ENCODE assay signal across 12 cellular contexts in the genomic region with DNA sequence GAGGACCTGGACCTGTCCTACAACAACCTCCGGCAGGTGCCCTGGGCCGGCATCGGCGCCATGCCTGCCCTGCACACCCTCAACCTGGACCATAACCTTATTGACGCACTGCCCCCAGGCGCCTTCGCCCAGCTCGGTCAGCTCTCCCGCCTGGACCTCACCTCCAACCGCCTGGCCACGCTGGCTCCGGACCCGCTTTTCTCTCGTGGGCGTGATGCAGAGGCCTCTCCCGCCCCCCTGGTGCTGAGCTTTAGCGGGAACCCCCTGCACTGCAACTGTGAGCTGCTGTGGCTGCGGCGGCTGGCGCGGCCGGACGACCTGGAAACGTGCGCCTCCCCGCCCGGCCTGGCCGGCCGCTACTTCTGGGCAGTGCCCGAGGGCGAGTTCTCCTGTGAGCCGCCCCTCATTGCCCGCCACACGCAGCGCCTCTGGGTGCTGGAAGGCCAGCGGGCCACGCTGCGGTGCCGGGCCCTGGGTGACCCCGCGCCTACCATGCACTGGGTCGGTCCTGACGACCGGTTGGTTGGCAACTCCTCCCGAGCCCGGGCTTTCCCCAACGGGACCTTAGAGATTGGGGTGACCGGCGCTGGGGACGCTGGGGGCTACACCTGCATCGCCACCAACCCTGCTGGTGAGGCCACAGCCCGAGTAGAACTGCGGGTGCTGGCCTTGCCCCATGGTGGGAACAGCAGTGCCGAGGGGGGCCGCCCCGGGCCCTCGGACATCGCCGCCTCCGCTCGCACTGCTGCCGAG. TPM values are rescaled to one million over a fixed set of nuclear protein-coding genes. Genes with fewer than 3 reads are reported as not detected.
A peak's percentile ranks its signal among the peaks of the same experiment; 100 is the strongest.
DNase-seq lines count a peak whose midpoint lies in the region; ATAC-seq and TF ChIP-seq lines count a peak whose summit lies in the region.
"Had no signal": no experiment of that assay in that cellular context is flagged by ENCODE, and none has a peak within 500 bp of the region (broad histone marks: within the 10 kb centered on the region; RNA-seq: fewer than 3 reads in every experiment).

No MANE protein-coding gene starts in this region.

- no peaks in the 10 kb centered on the region for H3K9me3 Mint-ChIP-seq in activated CD8-positive, alpha-beta memory T cell treated with anti-CD3 and anti-CD28 coated beads, Interleukin-2, amount 10 ng/mL, durations not matched to agents 7 days and 5 days (ENCODE audit: low read depth)
- H3K9me3 Mint-ChIP-seq in dendritic cell treated with granulocyte-macrophage colony-stimulating factor and Interleukin-4, amounts not matched to agents 40 ng/mL and 50 ng/mL, for 4 days: no peaks in the 10 kb centered on the region
- H3K9me3 Mint-ChIP-seq in progenitor cell of endocrine pancreas (ENCODE audit: low read depth): no peaks in the 10 kb centered on the region

- H3K27me3 ChIP-seq in Panc1 (ENCODE audit: control insufficient read depth, insufficient read depth, low read length): no peaks in the 10 kb centered on the region
- H3K27me3 ChIP-seq: colonic mucosa, ovary, suprapubic skin had no signal

- H3K4me3 Mint-ChIP-seq in activated CD8-positive, alpha-beta memory T cell treated with anti-CD3 and anti-CD28 coated beads, Interleukin-2, amount 10 ng/mL, durations not matched to agents 7 days and 5 days: peak overlapping the region; percentile 75
- peak overlapping the region; percentile 87 for H3K4me3 Mint-ChIP-seq in dendritic cell treated with granulocyte-macrophage colony-stimulating factor and Interleukin-4, amounts not matched to agents 40 ng/mL and 50 ng/mL, for 4 days
- H3K4me3 Mint-ChIP-seq in progenitor cell of endocrine pancreas (ENCODE audit: low read depth): peak overlapping the region; percentile 71

- no TSS peak for BruUV-seq in Panc1 (replicated peaks; lab: Mats Ljungman, UMichigan)

- POLR2A ChIA-PET in Panc1 (lab: Charles Lee): no interaction called here

- no peak for ATAC-seq in activated CD8-positive, alpha-beta memory T cell treated with anti-CD3 and anti-CD28 coated beads, Interleukin-2, amount 10 ng/mL, durations not matched to agents 7 days and 5 days
- no peak for ATAC-seq in Panc1

- H3K27ac ChIP-seq in Panc1 (ENCODE audit: low read length): no peak overlapping the region; the same call in 1 of the 2 replicates
- H3K27ac ChIP-seq: colonic mucosa had no signal

- peaks cover 22% of the 10 kb centered on the region for H3K4me1 ChIP-seq in Panc1 (ENCODE audit: control insufficient read depth, insufficient read depth, low read length)

- H3K4me3 ChIP-seq in Panc1 (ENCODE audit: low read depth in 2 of 2, low read length in 2 of 2): peak overlapping the region; percentile 77 to 79
- H3K4me3 ChIP-seq: ovary had no signal

- peaks cover 10% of the 10 kb centered on the region for H3K4me1 Mint-ChIP-seq in activated CD8-positive, alpha-beta memory T cell treated with anti-CD3 and anti-CD28 coated beads, Interleukin-2, amount 10 ng/mL, durations not matched to agents 7 days and 5 days
- peaks cover 37% of the 10 kb centered on the region for H3K4me1 Mint-ChIP-seq in dendritic cell treated with granulocyte-macrophage colony-stimulating factor and Interleukin-4, amounts not matched to agents 40 ng/mL and 50 ng/mL, for 4 days (ENCODE audit: low read depth)
- H3K4me1 Mint-ChIP-seq in progenitor cell of endocrine pancreas (ENCODE audit: low read depth): peaks cover 5% of the 10 kb centered on the region

- H3K36me3 Mint-ChIP-seq in activated CD8-positive, alpha-beta memory T cell treated with anti-CD3 and anti-CD28 coated beads, Interleukin-2, amount 10 ng/mL, durations not matched to agents 7 days and 5 days: no peaks in the 10 kb centered on the region
- H3K36me3 Mint-ChIP-seq in dendritic cell treated with granulocyte-macrophage colony-stimulating factor and Interleukin-4, amounts not matched to agents 40 ng/mL and 50 ng/mL, for 4 days (ENCODE audit: low read depth): peaks cover 55% of the 10 kb centered on the region
- H3K36me3 Mint-ChIP-seq in progenitor cell of endocrine pancreas (ENCODE audit: insufficient read depth): no peaks in the 10 kb centered on the region

- intact Hi-C loops in Panc1 (cut with micrococcal nuclease; ENCODE audit: unreplicated experiment): no loop called here
- intact Hi-C loops in dendritic cell treated with granulocyte-macrophage colony-stimulating factor and Interleukin-4, amounts not matched to agents 40 ng/mL and 50 ng/mL, for 4 days (cut with micrococcal nuclease): loop anchor here (5.0 kb wide), 1 partner anchor 99 kb away; a partner anchor contains a TSS

- no peaks in the 10 kb centered on the region for H3K36me3 ChIP-seq in Panc1 (ENCODE audit: control insufficient read depth, insufficient read depth, low read length)
- H3K36me3 ChIP-seq: colonic mucosa, ovary had no signal

- H3K27ac Mint-ChIP-seq in activated CD8-positive, alpha-beta memory T cell treated with anti-CD3 and anti-CD28 coated beads, Interleukin-2, amount 10 ng/mL, durations not matched to agents 7 days and 5 days: no peak overlapping the region
- H3K27ac Mint-ChIP-seq in dendritic cell treated with granulocyte-macrophage colony-stimulating factor and Interleukin-4, amounts not matched to agents 40 ng/mL and 50 ng/mL, for 4 days: no peak overlapping the region
- H3K27ac Mint-ChIP-seq in progenitor cell of endocrine pancreas: no peak overlapping the region

- TF ChIP-seq CTCF in Panc1 (IDR thresholded peaks at IDR 0.05) (no peak), progenitor cell of endocrine pancreas (IDR thresholded peaks at IDR 0.05; ENCODE audit: unreplicated experiment) (no peak)

- no peaks in the 10 kb centered on the region for H3K9me3 ChIP-seq in Panc1 (ENCODE audit: control insufficient read depth, insufficient read depth, low read depth, low read length)
- H3K9me3 ChIP-seq: colonic mucosa, ovary, suprapubic skin had no signal

- no peaks in the 10 kb centered on the region for H3K27me3 Mint-ChIP-seq in activated CD8-positive, alpha-beta memory T cell treated with anti-CD3 and anti-CD28 coated beads, Interleukin-2, amount 10 ng/mL, durations not matched to agents 7 days and 5 days
- no peaks in the 10 kb centered on the region for H3K27me3 Mint-ChIP-seq in dendritic cell treated with granulocyte-macrophage colony-stimulating factor and Interleukin-4, amounts not matched to agents 40 ng/mL and 50 ng/mL, for 4 days
- no peaks in the 10 kb centered on the region for H3K27me3 Mint-ChIP-seq in progenitor cell of endocrine pancreas

- CTCF ChIA-PET in activated CD8-positive, alpha-beta memory T cell treated with anti-CD3 and anti-CD28 coated beads, Interleukin-2, amount 10 ng/mL, durations not matched to agents 7 days and 5 days (lab: Charles Lee): no interaction called here
- CTCF ChIA-PET in Panc1 (lab: Charles Lee): no interaction called here

- in situ Hi-C loops in Panc1 (cut with HindIII; ENCODE audit: low pct_unique_long_range_greater_than_20kb, low sequenced_read_pairs): no loop called here

- DNase-seq in activated CD8-positive, alpha-beta memory T cell treated with anti-CD3 and anti-CD28 coated beads, Interleukin-2, amount 10 ng/mL, durations not matched to agents 7 days and 5 days: no peak
- DNase-seq in activated CD8-positive, alpha-beta memory T cell treated with anti-CD3 and anti-CD28 coated beads for 24 hours: no peak
- no peak for DNase-seq in Panc1 (ENCODE audit: low read depth, low spot score)
- no peak for DNase-seq in progenitor cell of endocrine pancreas (ENCODE audit: low spot score, unreplicated experiment)
- DNase-seq in retina: no peak
- DNase-seq in cerebellar cortex (ENCODE audit: low spot score): no peak
- DNase-seq in A172 (ENCODE audit: low spot score): no peak
- DNase-seq: colonic mucosa, NCI-H1417 treated with DMSO at 0.1 percent for 48 hours had no signal

RNA-seq across cellular contexts. Expression of a gene that starts 1.5 kb away (rescaled TPM):
- total RNA-seq in activated CD8-positive, alpha-beta memory T cell treated with anti-CD3 and anti-CD28 coated beads, Interleukin-2, amount 10 ng/mL, durations not matched to agents 7 days and 5 days: 10 to 100 TPM; 29.0 to 29.8 TPM
- 56.7 TPM for total RNA-seq in Panc1 (2021; ENCODE audit: unreplicated experiment)
- 63.5 TPM for polyA plus RNA-seq in Panc1 (2012; ENCODE audit: insufficient read length)
- total RNA-seq in progenitor cell of endocrine pancreas: 19.6 and 20.2 TPM in 2 replicates
- total RNA-seq in A172 (2014; rRNA removed; shearing (Covaris generic)): 54.7 and 63.3 TPM in 2 replicates

RNA-seq across cellular contexts. Expression of a gene that starts 15.1 kb away (rescaled TPM):
- 10 to 100 TPM; 24.1 to 25.7 TPM for total RNA-seq in activated CD8-positive, alpha-beta memory T cell treated with anti-CD3 and anti-CD28 coated beads, Interleukin-2, amount 10 ng/mL, durations not matched to agents 7 days and 5 days
- total RNA-seq in Panc1 (2021; ENCODE audit: unreplicated experiment): 43.7 TPM
- polyA plus RNA-seq in Panc1 (2012; ENCODE audit: insufficient read length): 43.4 TPM
- total RNA-seq in progenitor cell of endocrine pancreas: 32.7 and 33.3 TPM in 2 replicates
- total RNA-seq in A172 (2014; rRNA removed; shearing (Covaris generic)): 26.7 and 27.2 TPM in 2 replicates
